19 cellular contexts compared by ENCODE assay signal in genomic region chr7:40584667-40585433, GRCh38.
DNase-seq lines count a peak whose midpoint lies in the region; ATAC-seq and TF ChIP-seq lines count a peak whose summit lies in the region.
"Had no signal": no experiment of that assay in that cellular context is flagged by ENCODE, and none has a peak within 500 bp of the region (broad histone marks: within the 10 kb centered on the region; RNA-seq: fewer than 3 reads in every experiment).

No MANE protein-coding gene starts in this region.

- no peak for ATAC-seq in gastroesophageal sphincter
- ATAC-seq: activated naive CD8-positive, alpha-beta T cell treated with anti-CD3 and anti-CD28 coated beads, Interleukin-2, amount 50 U/mL, for 24 hours; left colon had no signal

- no peak overlapping the region for H3K4me3 ChIP-seq in choroid plexus epithelial cell (ENCODE audit: low read depth, low read length)
- no peak overlapping the region for H3K4me3 ChIP-seq in tibial artery
- no peak overlapping the region for H3K4me3 ChIP-seq in gastroesophageal sphincter

- CTCF ChIA-PET in RWPE1 (lab: Yijun Ruan, JAX), result interaction anchor here (0.8 kb wide), 1 partner anchor 63 kb away, joined by 3 read pairs; no protein-coding TSS in a partner anchor
- CTCF ChIA-PET in activated naive CD4-positive, alpha-beta T cell treated with anti-CD3 and anti-CD28 coated beads, Interleukin-2, amount 10 ng/mL, durations not matched to agents 7 days and 5 days (lab: Charles Lee), result no interaction called here

- POLR2A ChIA-PET in RWPE1 (lab: Yijun Ruan, JAX; ENCODE audit: low non-redundant PET), result no interaction called here

- no peaks in the 10 kb centered on the region for H3K27me3 Mint-ChIP-seq in activated naive CD4-positive, alpha-beta T cell treated with anti-CD3 and anti-CD28 coated beads, Interleukin-2, amount 10 ng/mL, durations not matched to agents 7 days and 5 days
- H3K27me3 Mint-ChIP-seq: activated naive CD8-positive, alpha-beta T cell treated with anti-CD3 and anti-CD28 coated beads, Interleukin-2, amount 50 U/mL, for 24 hours had no signal

- H3K36me3 ChIP-seq in tibial artery (no peaks in the 10 kb centered on the region), gastroesophageal sphincter (no peaks in the 10 kb centered on the region)

- TF ChIP-seq CTCF in RWPE1 (conservative IDR thresholded peaks at IDR 0.05; ENCODE audit: low read depth) (no peak), choroid plexus epithelial cell (conservative IDR thresholded peaks at IDR 0.05; ENCODE audit: low read depth, low read length) (no peak), tibial artery (IDR thresholded peaks at IDR 0.05) (no peak), gastroesophageal sphincter (IDR thresholded peaks at IDR 0.05) (no peak)

- H3K27ac ChIP-seq in RWPE1, result no peak overlapping the region
- peak overlapping the region; percentile 10 to 41 for H3K27ac ChIP-seq in tibial artery
- H3K27ac ChIP-seq in gastroesophageal sphincter, result no peak overlapping the region
- H3K27ac ChIP-seq: KMS-11 had no signal

- H3K4me3 Mint-ChIP-seq in activated naive CD4-positive, alpha-beta T cell treated with anti-CD3 and anti-CD28 coated beads, Interleukin-2, amount 10 ng/mL, durations not matched to agents 7 days and 5 days, result no peak overlapping the region
- H3K4me3 Mint-ChIP-seq: activated naive CD8-positive, alpha-beta T cell treated with anti-CD3 and anti-CD28 coated beads, Interleukin-2, amount 50 U/mL, for 24 hours; activated T-cell treated with anti-CD3 and anti-CD28 coated beads, Interleukin-2, amount 50 U/mL, for 72 hours; CD14-positive monocyte had no signal

- 82 to 91% methylated on average over 4 of the region's 4 CpGs for WGBS in gastroesophageal sphincter (ENCODE audit: low coverage in 1 of 2), 2 donors

- H3K36me3 Mint-ChIP-seq in activated naive CD4-positive, alpha-beta T cell treated with anti-CD3 and anti-CD28 coated beads, Interleukin-2, amount 10 ng/mL, durations not matched to agents 7 days and 5 days, result no peaks in the 10 kb centered on the region
- H3K36me3 Mint-ChIP-seq: CD14-positive monocyte had no signal

- H3K27me3 ChIP-seq in tibial artery (no peaks in the 10 kb centered on the region), gastroesophageal sphincter (no peaks in the 10 kb centered on the region)

- no peaks in the 10 kb centered on the region for H3K9me3 ChIP-seq in tibial artery
- peaks cover 0 to 1% (median 0%) of the 10 kb centered on the region in 3 donors for H3K9me3 ChIP-seq in gastroesophageal sphincter

- DNase-seq in SIG-M5 treated with dmso at 0.1 percent for 504 hours (lab: John Stamatoyannopoulos, UW; ENCODE audit: unreplicated experiment), result peak; percentile 10
- no peak for DNase-seq in SIG-M5 (lab: John Stamatoyannopoulos, UW)
- DNase-seq in RWPE1 (ENCODE audit: low spot score), result peak; percentile 41
- DNase-seq in choroid plexus epithelial cell (ENCODE audit: low read depth), result peak; percentile 37
- DNase-seq in tibial artery, result no peak
- no peak for DNase-seq in activated naive CD4-positive, alpha-beta T cell treated with anti-CD3 and anti-CD28 coated beads, Interleukin-2, amount 10 ng/mL, durations not matched to agents 7 days and 5 days
- no peak for DNase-seq in midbrain (lab: John Stamatoyannopoulos, UW)
- DNase-seq: activated CD4-positive, alpha-beta T cell treated with anti-CD3 and anti-CD28 coated beads, Interleukin-2, amount 50 U/mL, for 48 hours; activated naive CD8-positive, alpha-beta T cell treated with anti-CD3 and anti-CD28 coated beads, Interleukin-2, amount 50 U/mL, for 24 hours; activated T-cell treated with anti-CD3 and anti-CD28 coated beads, Interleukin-2, amount 50 U/mL, for 72 hours; cerebellar nuclear complex; left colon; NCI-H1694; NCI-H510A; stimulated activated CD4-positive, alpha-beta T cell treated with anti-CD3 and anti-CD28 coated beads, Interleukin-12 subunit alpha, Interleukin-12 subunit beta, amount 100 ng/mL, for 4 hours; T-helper 9 cell had no signal

- intact Hi-C loops in tibial artery (cut with DNase I; ENCODE audit: low total_unique reads), result no loop called here

- no peak overlapping the region for H3K27ac Mint-ChIP-seq in activated naive CD4-positive, alpha-beta T cell treated with anti-CD3 and anti-CD28 coated beads, Interleukin-2, amount 10 ng/mL, durations not matched to agents 7 days and 5 days
- H3K27ac Mint-ChIP-seq: activated naive CD8-positive, alpha-beta T cell treated with anti-CD3 and anti-CD28 coated beads, Interleukin-2, amount 50 U/mL, for 24 hours; activated T-cell treated with anti-CD3 and anti-CD28 coated beads, Interleukin-2, amount 50 U/mL, for 72 hours had no signal

- no peak for TF ChIP-seq POLR2A in gastroesophageal sphincter (IDR thresholded peaks at IDR 0.05)

- TF ChIP-seq EP300 in gastroesophageal sphincter (IDR thresholded peaks at IDR 0.05), result no peak

- no peaks in the 10 kb centered on the region for H3K4me1 Mint-ChIP-seq in activated naive CD4-positive, alpha-beta T cell treated with anti-CD3 and anti-CD28 coated beads, Interleukin-2, amount 10 ng/mL, durations not matched to agents 7 days and 5 days
- H3K4me1 Mint-ChIP-seq: activated naive CD8-positive, alpha-beta T cell treated with anti-CD3 and anti-CD28 coated beads, Interleukin-2, amount 50 U/mL, for 24 hours had no signal

- H3K4me1 ChIP-seq in tibial artery (peaks cover 3 to 39% (median 14%) of the 10 kb centered on the region in 4 donors), gastroesophageal sphincter (no peaks in the 10 kb centered on the region)

- no peaks in the 10 kb centered on the region for H3K9me3 Mint-ChIP-seq in activated naive CD4-positive, alpha-beta T cell treated with anti-CD3 and anti-CD28 coated beads, Interleukin-2, amount 10 ng/mL, durations not matched to agents 7 days and 5 days
- H3K9me3 Mint-ChIP-seq: activated naive CD8-positive, alpha-beta T cell treated with anti-CD3 and anti-CD28 coated beads, Interleukin-2, amount 50 U/mL, for 24 hours; CD14-positive monocyte had no signal

Comparison
In these comparisons a context has a peak if more than half of its experiments do, and no peak if none do; other contexts are left out.
1. DNase-seq: peak in SIG-M5 treated with dmso at 0.1 percent for 504 hours (single experiment), RWPE1 (single experiment) and choroid plexus epithelial cell (single experiment); none in SIG-M5 (single experiment), tibial artery (0 of 2), activated naive CD4-positive, alpha-beta T cell treated with anti-CD3 and anti-CD28 coated beads, Interleukin-2, amount 10 ng/mL, durations not matched to agents 7 days and 5 days (single experiment) and midbrain (single experiment).
2. H3K27ac ChIP-seq: peak in tibial artery (2 of 2); none in RWPE1 (single experiment) and gastroesophageal sphincter (0 of 4).